21 cellular contexts compared by ENCODE assay signal in genomic region chr14:56794088-56794556, GRCh38. TPM values are rescaled to one million over a fixed set of nuclear protein-coding genes. Genes with fewer than 3 reads are reported as not detected.
A peak's percentile ranks its signal among the peaks of the same experiment; 100 is the strongest.
DNase-seq lines count a peak whose midpoint lies in the region; ATAC-seq and TF ChIP-seq lines count a peak whose summit lies in the region.
"Had no signal": no experiment of that assay in that cellular context is flagged by ENCODE, and none has a peak within 500 bp of the region (broad histone marks: within the 10 kb centered on the region; RNA-seq: fewer than 3 reads in every experiment).

No MANE protein-coding gene starts in this region.

- H3K9me3 Mint-ChIP-seq in glutamatergic neuron (ENCODE audit: unreplicated experiment) (peaks cover 3% of the 10 kb centered on the region), nephron (peaks cover 6% of the 10 kb centered on the region)
- H3K9me3 Mint-ChIP-seq: activated T-helper 17 cell treated with anti-CD3 and anti-CD28 coated beads, Interleukin-2, amount 50 U/mL, for 72 hours; dendritic cell treated with granulocyte-macrophage colony-stimulating factor and Interleukin-4, amounts not matched to agents 40 ng/mL and 50 ng/mL, for 4 days had no signal

- TF ChIP-seq CTCF in glutamatergic neuron (IDR thresholded peaks at IDR 0.05; ENCODE audit: partially characterized antibody, unreplicated experiment) (no peak), nephron (IDR thresholded peaks at IDR 0.05; ENCODE audit: unreplicated experiment in 3 of 3) (no peak), GM20000 (IDR thresholded peaks at IDR 0.05; ENCODE audit: extremely low read depth, missing control alignments) (no peak)

- no peak for ATAC-seq in HG03159 (IDR thresholded peaks at IDR 0.05; ENCODE audit: unreplicated experiment)
- no peak for ATAC-seq in GM21825 (IDR thresholded peaks at IDR 0.05; ENCODE audit: unreplicated experiment)
- ATAC-seq: activated T-helper 17 cell treated with anti-CD3 and anti-CD28 coated beads, Interleukin-2, amount 50 U/mL, for 72 hours; HCT116 had no signal

- H3K36me3 Mint-ChIP-seq in glutamatergic neuron (ENCODE audit: unreplicated experiment), result no peaks in the 10 kb centered on the region
- H3K36me3 Mint-ChIP-seq in nephron (ENCODE audit: low read depth), result no peaks in the 10 kb centered on the region

- peaks cover 19% of the 10 kb centered on the region for H3K27me3 Mint-ChIP-seq in glutamatergic neuron (ENCODE audit: unreplicated experiment)
- H3K27me3 Mint-ChIP-seq in nephron (ENCODE audit: low read depth), result peaks cover 95% of the 10 kb centered on the region

- H3K4me1 Mint-ChIP-seq in glutamatergic neuron (ENCODE audit: low read depth, unreplicated experiment), result no peaks in the 10 kb centered on the region
- H3K4me1 Mint-ChIP-seq in nephron, result peaks cover 4% of the 10 kb centered on the region
- H3K4me1 Mint-ChIP-seq: activated T-helper 17 cell treated with anti-CD3 and anti-CD28 coated beads, Interleukin-2, amount 50 U/mL, for 72 hours had no signal

- DNase-seq in ELF-1 (ENCODE audit: low read depth, low spot score), result peak; percentile 55
- DNase-seq in NCI-H69 (lab: John Stamatoyannopoulos, UW), result peak; percentile 7
- DNase-seq in glutamatergic neuron, result peak; percentile 28
- DNase-seq in activated CD4-positive, CD25-positive, alpha-beta regulatory T cell (lab: John Stamatoyannopoulos, UW), result no peak
- DNase-seq in GM20000 (ENCODE audit: low spot score), result no peak
- DNase-seq: KG1; mammary epithelial cell; MV-4-11; NCI-H2029; NCI-H446 treated with DMSO at 0.1 percent for 48 hours; RPMI8226; stimulated activated CD4-positive, alpha-beta T cell treated with anti-CD3 and anti-CD28 coated beads, Interleukin-2, amount 100 ng/mL, for 48 hours; stomach; T1000; upper lobe of right lung had no signal

- H3K4me3 Mint-ChIP-seq in glutamatergic neuron (ENCODE audit: unreplicated experiment) (no peak overlapping the region), nephron (peak overlapping the region in 2 of 3 experiments; percentile 27 to 55)
- H3K4me3 Mint-ChIP-seq: activated T-helper 17 cell treated with anti-CD3 and anti-CD28 coated beads, Interleukin-2, amount 50 U/mL, for 72 hours; dendritic cell treated with granulocyte-macrophage colony-stimulating factor and Interleukin-4, amounts not matched to agents 40 ng/mL and 50 ng/mL, for 4 days had no signal

- H3K27ac Mint-ChIP-seq in glutamatergic neuron (ENCODE audit: unreplicated experiment), result no peak overlapping the region
- H3K27ac Mint-ChIP-seq in nephron, result no peak overlapping the region
- H3K27ac Mint-ChIP-seq: activated T-helper 17 cell treated with anti-CD3 and anti-CD28 coated beads, Interleukin-2, amount 50 U/mL, for 72 hours; dendritic cell treated with granulocyte-macrophage colony-stimulating factor and Interleukin-4, amounts not matched to agents 40 ng/mL and 50 ng/mL, for 4 days had no signal

RNA-seq across cellular contexts. Expression of gene OTX2, which starts 16.2 kb away (rescaled TPM):
- total RNA-seq in glutamatergic neuron (ENCODE audit: unreplicated experiment), result 18.8 TPM
- total RNA-seq: activated T-helper 17 cell treated with anti-CD3 and anti-CD28 coated beads, Interleukin-2, amount 50 U/mL, for 72 hours; mammary epithelial cell; stomach; upper lobe of right lung had no signal

Comparison
In these comparisons a context has a peak if more than half of its experiments do, and no peak if none do; other contexts are left out.
1. DNase-seq: peak in ELF-1 (single experiment), NCI-H69 (single experiment) and glutamatergic neuron (single experiment); none in activated CD4-positive, CD25-positive, alpha-beta regulatory T cell (0 of 4) and GM20000 (single experiment).